ENCODE assay signal across 8 cellular contexts in the genomic region with DNA sequence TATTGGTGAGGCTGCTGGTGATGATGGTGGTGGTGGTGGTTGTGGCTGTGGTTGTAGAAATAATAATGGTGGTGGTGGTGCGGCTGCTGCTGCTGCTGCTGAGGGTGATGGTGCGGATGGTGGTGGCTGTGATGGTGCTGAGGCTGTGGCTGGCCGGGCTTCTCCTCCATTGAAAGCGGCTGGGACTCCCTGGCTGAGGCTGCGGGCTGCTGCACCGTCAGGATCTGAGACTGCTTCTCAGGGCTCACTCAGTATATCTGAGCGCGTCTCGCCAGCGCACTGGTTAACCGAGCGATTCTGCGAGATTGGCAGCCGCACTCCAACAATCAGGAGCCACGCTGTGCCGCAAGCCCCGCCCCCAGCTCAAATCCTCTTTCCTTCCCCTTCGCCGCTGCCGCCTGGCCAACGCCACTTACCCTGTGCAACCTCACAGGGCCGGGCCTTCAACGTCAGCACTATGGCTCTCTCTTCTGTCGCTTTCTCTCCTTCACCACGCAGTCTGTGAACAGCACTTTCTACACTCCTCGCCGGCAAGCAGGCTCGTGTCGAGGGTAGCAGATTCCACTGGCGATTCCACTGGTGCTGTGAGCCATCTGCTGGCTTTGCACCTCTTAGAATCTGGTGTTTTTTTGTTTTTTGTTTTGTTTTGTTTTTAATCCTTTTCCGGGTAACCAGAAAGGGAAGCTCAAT. TPM values are rescaled to one million over a fixed set of nuclear protein-coding genes. Genes with fewer than 3 reads are reported as not detected.
DNase-seq lines count a peak whose midpoint lies in the region; ATAC-seq lines count a peak whose summit lies in the region.

Gene NUFIP2, minus strand, starts transcription at position 259 of the 690 bp plus-strand sequence. Its CDS starts 89 bp downstream, at position 170.

- H3K4me3 ChIP-seq in rectal smooth muscle tissue (ENCODE audit: low read length) (peak within 1 kb of the TSS; percentile 99), aorta (ENCODE audit: low read length in 2 of 2) (peak within 1 kb of the TSS; percentile 98 to 100)

- H3K4me1 ChIP-seq in rectal smooth muscle tissue (ENCODE audit: control insufficient read depth, insufficient read depth, low read length) (peaks cover 13% of the 10 kb centered on the region), aorta (ENCODE audit: control insufficient read depth in 1 of 2, insufficient read depth in 2 of 2, low read length in 2 of 2) (no peaks in the 10 kb centered on the region)

- H3K27ac ChIP-seq in rectal smooth muscle tissue (ENCODE audit: low read depth, low read length): peak within 1 kb of the TSS; percentile 97
- H3K27ac ChIP-seq in aorta (ENCODE audit: low read depth in 1 of 2, low read length in 2 of 2): peak within 1 kb of the TSS; percentile 57 to 94

- H3K9ac ChIP-seq in rectal smooth muscle tissue (ENCODE audit: low read length): peak within 1 kb of the TSS; percentile 99

- DNase-seq in NCI-H2081 (lab: John Stamatoyannopoulos, UW) (peak; percentile 96), T1000 (lab: John Stamatoyannopoulos, UW) (peak; percentile 98), astrocyte of the hippocampus (ENCODE audit: low read depth, low spot score) (peak; percentile 99), hepatic stellate cell (ENCODE audit: low spot score) (peak; percentile 98), aorta (peak; percentile 99 to 100)

- no peaks in the 10 kb centered on the region for H3K27me3 ChIP-seq in rectal smooth muscle tissue (ENCODE audit: control insufficient read depth, insufficient read depth, low read length)
- H3K27me3 ChIP-seq in aorta (ENCODE audit: control insufficient read depth in 1 of 2, insufficient read depth in 2 of 2, low read length in 1 of 2): peaks cover 0 to 1% of the 10 kb centered on the region in 2 donors

- WGBS in aorta, 2 donors: 0% methylated on average over 31 of the region's 31 CpGs

- peak; percentile 76 for ATAC-seq in GM18508 (IDR thresholded peaks at IDR 0.05; ENCODE audit: insufficient read depth, unreplicated experiment)
- ATAC-seq in HG03025 (IDR thresholded peaks at IDR 0.05; ENCODE audit: low FRiP score, unreplicated experiment): peak; percentile 76
- ATAC-seq in aorta (ENCODE audit: low FRiP score): peak; percentile 98

- intact Hi-C loops in aorta (cut with DNase I): loop anchor here (2.0 to 5.0 kb wide), 6 partner anchors 37 to 147 kb away; no protein-coding TSS in a partner anchor

- H3K36me3 ChIP-seq in rectal smooth muscle tissue (ENCODE audit: control insufficient read depth, insufficient read depth, low read length) (no peaks in the 10 kb centered on the region), aorta (ENCODE audit: control insufficient read depth in 1 of 2, insufficient read depth in 2 of 2, low read length in 1 of 2) (no peaks in the 10 kb centered on the region)

- H3K9me3 ChIP-seq in aorta (ENCODE audit: control insufficient read depth, low read length): no peaks in the 10 kb centered on the region

RNA-seq across cellular contexts. Expression of gene NUFIP2, which starts in this region (rescaled TPM):
- total RNA-seq in aorta: 10 to 100 TPM; 51.3 to 52.9 TPM
- 1 to 10 TPM; 5.0 to 8.4 TPM for polyA plus RNA-seq in aorta

Comparison
In these comparisons a context has a peak if more than half of its experiments do, and no peak if none do; other contexts are left out.
1. Peak in every context shown above with its lines: DNase-seq, ATAC-seq, H3K4me3 ChIP-seq and H3K27ac ChIP-seq.